In the genomic region with DNA sequence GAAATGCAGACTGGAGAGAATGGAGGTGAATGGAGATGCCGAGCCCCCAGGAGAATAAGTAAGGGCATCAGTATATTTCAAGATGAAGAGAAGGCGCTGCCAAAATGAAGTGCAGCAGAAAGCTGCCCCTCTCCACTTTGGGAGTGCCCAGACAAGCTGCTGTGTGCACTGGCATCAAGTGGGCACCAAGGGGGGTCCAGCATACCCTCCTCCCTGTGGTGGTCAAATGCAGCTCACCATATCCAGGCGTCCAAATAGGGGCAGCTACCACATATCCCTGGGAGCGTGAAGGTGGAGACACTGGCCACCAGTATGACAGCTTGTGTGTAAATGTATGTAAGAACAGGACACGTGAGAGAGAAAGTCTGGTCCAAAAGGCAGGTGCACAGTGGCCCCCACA, we compare ENCODE assay signal across 18 cellular contexts.
DNase-seq lines count a peak whose midpoint lies in the region; ATAC-seq and TF ChIP-seq lines count a peak whose summit lies in the region.
"Had no signal": no experiment of that assay in that cellular context is flagged by ENCODE, and none has a peak within 500 bp of the region (broad histone marks: within the 10 kb centered on the region; RNA-seq: fewer than 3 reads in every experiment).

No MANE protein-coding gene starts in this region.

- H3K9me3 Mint-ChIP-seq in nephron = peaks cover 6% of the 10 kb centered on the region

- ATAC-seq in GM18505 (IDR thresholded peaks at IDR 0.05; ENCODE audit: unreplicated experiment) = no peak
- ATAC-seq in HG03571 (IDR thresholded peaks at IDR 0.05; ENCODE audit: unreplicated experiment) = no peak
- ATAC-seq: HCT116 had no signal

- peak; percentile 2 for DNase-seq in BE2C
- no peak for DNase-seq in esophagus muscularis mucosa (ENCODE audit: extremely low spot score)
- no peak for DNase-seq in trophoblast cell
- DNase-seq in SK-N-DZ (ENCODE audit: low spot score) = no peak
- DNase-seq: CD4-positive, CD25-positive, alpha-beta regulatory T cell; DND-41; GOT3; NCI-H1436 treated with DMSO at 0.1 percent for 48 hours; NCI-H2029; NCI-H774; Peyer's patch had no signal

- H3K27ac ChIP-seq in esophagus muscularis mucosa (replicated peaks in 1 of 4) = peak overlapping the region; percentile 90 to 96 (median 94)
- H3K27ac ChIP-seq in stomach smooth muscle (ENCODE audit: low read length) = peak overlapping the region; percentile 100
- H3K27ac ChIP-seq in trophoblast cell (ENCODE audit: low read depth, low read length) = no peak overlapping the region
- H3K27ac ChIP-seq: KMS-11, SJSA1 had no signal

- no peak overlapping the region for H3K18ac ChIP-seq in trophoblast cell (ENCODE audit: low read length)

- H3K9ac ChIP-seq in stomach smooth muscle (ENCODE audit: low read length in 2 of 2) (peak overlapping the region; percentile 30 to 51), trophoblast cell (ENCODE audit: low read length) (no peak overlapping the region)
- H3K9ac ChIP-seq: KMS-11 had no signal

- H2BK12ac ChIP-seq in trophoblast cell (ENCODE audit: low read length) = no peak overlapping the region

- intact Hi-C loops in esophagus muscularis mucosa (cut with DNase I) = loop anchor here (5.0 to 10.0 kb wide), 2 partner anchors 207 to 234 kb away; a partner anchor contains a TSS

- peaks cover 7% of the 10 kb centered on the region for H3K36me3 Mint-ChIP-seq in nephron (ENCODE audit: low read depth)
- H3K36me3 Mint-ChIP-seq: CD4-positive, CD25-positive, alpha-beta regulatory T cell had no signal

- H2BK5ac ChIP-seq in trophoblast cell (ENCODE audit: low read depth, low read length, poor library complexity) = no peak overlapping the region

- no peak overlapping the region for H3K14ac ChIP-seq in trophoblast cell (ENCODE audit: low read length)

- no peak overlapping the region for H3K4me3 ChIP-seq in BE2C (ENCODE audit: low read depth, low read length)
- no peak overlapping the region for H3K4me3 ChIP-seq in esophagus muscularis mucosa
- no peak overlapping the region for H3K4me3 ChIP-seq in stomach smooth muscle (ENCODE audit: low read length in 2 of 2)
- H3K4me3 ChIP-seq in trophoblast cell (ENCODE audit: low read depth, low read length) = no peak overlapping the region
- H3K4me3 ChIP-seq: Peyer's patch, SJSA1 had no signal

- H3K27me3 ChIP-seq in BE2C = no peaks in the 10 kb centered on the region
- H3K27me3 ChIP-seq in esophagus muscularis mucosa = no peaks in the 10 kb centered on the region
- no peaks in the 10 kb centered on the region for H3K27me3 ChIP-seq in stomach smooth muscle (ENCODE audit: control insufficient read depth in 1 of 2, insufficient read depth in 2 of 2, low read length in 2 of 2)
- H3K27me3 ChIP-seq in trophoblast cell (ENCODE audit: insufficient read depth, low read length) = no peaks in the 10 kb centered on the region
- H3K27me3 ChIP-seq: Peyer's patch, SJSA1 had no signal

- no peak overlapping the region for H3K4me2 ChIP-seq in trophoblast cell (ENCODE audit: low read length)
- H3K4me2 ChIP-seq: KMS-11 had no signal

- peak overlapping the region in 2 of 3 experiments; percentile 89 to 91 for H3K27ac Mint-ChIP-seq in nephron
- H3K27ac Mint-ChIP-seq: CD4-positive, CD25-positive, alpha-beta regulatory T cell had no signal

- H4K91ac ChIP-seq in trophoblast cell (ENCODE audit: low read depth, low read length) = no peak overlapping the region

- 89% methylated on average over 2 of the region's 5 CpGs for WGBS in esophagus muscularis mucosa
- WGBS in trophoblast cell (ENCODE audit: extremely low coverage, insufficient coverage, insufficient read length) = no CpG with 5 or more reads among the region's 5 CpGs

- H4K8ac ChIP-seq in trophoblast cell (ENCODE audit: low read depth, low read length) = no peak overlapping the region

- H3K79me1 ChIP-seq in trophoblast cell (ENCODE audit: low read length) = peaks cover under 1% of the 10 kb centered on the region

- peaks cover 81% of the 10 kb centered on the region for H3K4me1 Mint-ChIP-seq in nephron
- H3K4me1 Mint-ChIP-seq: CD4-positive, CD25-positive, alpha-beta regulatory T cell had no signal

- no peak overlapping the region for H2AFZ ChIP-seq in trophoblast cell (ENCODE audit: insufficient read depth, low read length, poor library complexity)

- no peaks in the 10 kb centered on the region for H3K79me2 ChIP-seq in trophoblast cell (ENCODE audit: control insufficient read depth, insufficient read depth, low read length, poor library complexity)

- no peak for TF ChIP-seq EP300 in esophagus muscularis mucosa (IDR thresholded peaks at IDR 0.05)

- H3K4me3 Mint-ChIP-seq in nephron = no peak overlapping the region
- H3K4me3 Mint-ChIP-seq: CD4-positive, CD25-positive, alpha-beta regulatory T cell had no signal

- peaks cover 42% of the 10 kb centered on the region for H3K4me1 ChIP-seq in BE2C
- peaks cover 37 to 91% (median 71%) of the 10 kb centered on the region in 4 donors for H3K4me1 ChIP-seq in esophagus muscularis mucosa
- H3K4me1 ChIP-seq in stomach smooth muscle (ENCODE audit: control insufficient read depth, insufficient read depth, low read length) = peaks cover 77% of the 10 kb centered on the region
- H3K4me1 ChIP-seq in trophoblast cell (ENCODE audit: control insufficient read depth in 1 of 2, insufficient read depth in 2 of 2, low read length in 2 of 2) = no peaks in the 10 kb centered on the region

- H3K36me3 ChIP-seq in BE2C (no peaks in the 10 kb centered on the region), esophagus muscularis mucosa (no peaks in the 10 kb centered on the region), stomach smooth muscle (ENCODE audit: control insufficient read depth in 2 of 2, insufficient read depth in 2 of 2, low read length in 2 of 2) (no peaks in the 10 kb centered on the region), trophoblast cell (ENCODE audit: control insufficient read depth in 1 of 2, insufficient read depth in 2 of 2, low read length in 2 of 2) (no peaks in the 10 kb centered on the region)
- H3K36me3 ChIP-seq: Peyer's patch, SJSA1 had no signal

- H3K4ac ChIP-seq in trophoblast cell (ENCODE audit: low read depth, low read length) = no peak overlapping the region

- no peak overlapping the region for H3K23ac ChIP-seq in trophoblast cell (ENCODE audit: low read length)

- peaks cover 12% of the 10 kb centered on the region for H3K27me3 Mint-ChIP-seq in nephron (ENCODE audit: low read depth)

- H3K9me3 ChIP-seq in BE2C (peaks cover 3% of the 10 kb centered on the region; the same call in 1 of the 2 replicates), esophagus muscularis mucosa (peaks cover 0 to 9% (median 0%) of the 10 kb centered on the region in 4 donors), stomach smooth muscle (ENCODE audit: control insufficient read depth in 2 of 2, low read length in 2 of 2) (peaks cover 0 to 5% of the 10 kb centered on the region in 2 donors), trophoblast cell (ENCODE audit: insufficient read depth, low read depth, low read length) (no peaks in the 10 kb centered on the region)

- no peak for TF ChIP-seq POLR2A in esophagus muscularis mucosa (IDR thresholded peaks at IDR 0.05; ENCODE audit: low read depth)
- TF ChIP-seq POLR2A in GM18505 (IDR thresholded peaks at IDR 0.05; ENCODE audit: borderline replicate concordance, extremely low read depth, insufficient read depth, insufficient read length) = no peak

- no peak overlapping the region for H2AK5ac ChIP-seq in trophoblast cell (ENCODE audit: low read length)

- no peak overlapping the region for H2BK120ac ChIP-seq in trophoblast cell (ENCODE audit: insufficient read depth, low read length, poor library complexity)

- H4K12ac ChIP-seq in trophoblast cell (ENCODE audit: low read depth, low read length) = no peak overlapping the region

- TF ChIP-seq CTCF in BE2C (IDR thresholded peaks at IDR 0.05; ENCODE audit: low read depth, low read length) (no peak), esophagus muscularis mucosa (IDR thresholded peaks at IDR 0.05) (no peak), nephron (IDR thresholded peaks at IDR 0.05; ENCODE audit: unreplicated experiment in 3 of 3) (no peak)
